Comparison of ENCODE assay signal across 7 cellular contexts in the genomic region with DNA sequence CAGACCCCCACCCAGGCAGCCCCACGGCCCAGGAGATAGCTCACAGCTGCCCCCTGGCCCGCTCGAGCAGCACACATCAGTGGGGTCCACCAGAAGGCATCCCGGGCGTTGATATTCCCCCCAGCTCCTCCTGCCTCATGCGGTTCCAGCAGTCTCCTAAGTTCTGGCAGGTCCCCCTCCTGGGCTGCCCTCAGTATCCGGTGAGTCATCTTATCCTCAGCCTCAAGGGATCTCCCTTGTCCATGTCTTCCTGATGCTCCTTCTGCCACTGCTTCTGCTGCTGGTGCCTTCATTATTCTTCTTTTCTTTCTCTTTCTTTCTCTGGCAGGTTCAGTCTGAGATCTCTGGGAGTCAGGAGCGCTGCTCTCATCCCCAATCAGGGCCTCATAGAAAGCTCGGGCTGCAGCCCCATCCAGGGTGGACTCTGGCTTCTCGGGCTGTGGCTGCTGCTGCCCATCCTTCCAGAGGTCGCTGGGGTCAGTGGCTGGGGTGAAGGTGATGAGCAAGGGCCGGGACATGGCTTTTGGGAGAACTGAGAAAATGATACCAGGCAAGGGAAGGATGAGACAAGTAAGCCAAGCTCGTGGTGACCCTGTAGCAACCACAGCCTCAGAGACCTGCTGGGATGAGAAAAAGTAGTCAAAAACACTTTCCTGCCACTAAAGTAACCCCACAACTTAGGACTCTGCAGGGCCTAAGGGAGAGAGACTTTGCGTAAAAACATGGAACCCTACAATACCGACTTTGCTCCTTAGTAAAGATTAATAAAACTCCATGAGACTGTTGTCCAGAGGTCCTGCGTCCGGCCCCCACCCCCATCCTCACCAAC. TPM values are rescaled to one million over a fixed set of nuclear protein-coding genes. Genes with fewer than 3 reads are reported as not detected.
DNase-seq lines count a peak whose midpoint lies in the region; ATAC-seq, FAIRE-seq and TF ChIP-seq lines count a peak whose summit lies in the region.

No MANE protein-coding gene starts in this region.

- DNase-seq in GM12864 (ENCODE audit: low read depth) (no peak), NCI-H82 treated with DMSO at 0.1 percent for 48 hours (lab: John Stamatoyannopoulos, UW; ENCODE audit: unreplicated experiment) (peak; percentile 5), bronchial epithelial cell (ENCODE audit: low read depth) (peak; percentile 74), lung (ENCODE audit: low spot score) (no peak), type B pancreatic cell (ENCODE audit: extremely low spot score, unreplicated experiment) (no peak), NCI-H2107 (lab: John Stamatoyannopoulos, UW) (no peak)

- 21 to 31% methylated on average over 17 of the region's 17 CpGs for WGBS in lung, 2 donors

- ATAC-seq in lung (ENCODE audit: insufficient read depth, low FRiP score) (no peak), HG03571 (IDR thresholded peaks at IDR 0.05; ENCODE audit: unreplicated experiment) (no peak)

- TF ChIP-seq CTCF in GM12864 (IDR thresholded peaks at IDR 0.05; ENCODE audit: low read depth, low read length, missing control alignments), result no peak
- TF ChIP-seq CTCF in bronchial epithelial cell (IDR thresholded peaks at IDR 0.05; ENCODE audit: insufficient read depth, low read length, severe bottlenecking), result no peak
- TF ChIP-seq CTCF in lung (IDR thresholded peaks at IDR 0.05; ENCODE audit: control extremely low read depth, extremely low read depth), result no peak
- no peak for TF ChIP-seq CTCF in type B pancreatic cell (conservative IDR thresholded peaks at IDR 0.05)

- H3K4me1 Mint-ChIP-seq in type B pancreatic cell (ENCODE audit: unreplicated experiment), result peaks cover 55% of the 10 kb centered on the region

- no peaks in the 10 kb centered on the region for H3K27me3 ChIP-seq in bronchial epithelial cell (ENCODE audit: control insufficient read depth, insufficient read depth, low read length)
- no peaks in the 10 kb centered on the region for H3K27me3 ChIP-seq in lung (ENCODE audit: control insufficient read depth, insufficient read depth)

- H3K4me3 Mint-ChIP-seq in type B pancreatic cell, result peak overlapping the region; percentile 99

- no peaks in the 10 kb centered on the region for H3K9me3 Mint-ChIP-seq in type B pancreatic cell

- peaks cover 11 to 17% of the 10 kb centered on the region in 2 donors for H3K4me1 ChIP-seq in lung (ENCODE audit: control insufficient read depth in 2 of 2, insufficient read depth in 2 of 2, low read length in 2 of 2)

- peaks cover 18% of the 10 kb centered on the region for H3K36me3 Mint-ChIP-seq in type B pancreatic cell

- H3K9me3 ChIP-seq in lung (ENCODE audit: control insufficient read depth in 2 of 2, insufficient read depth in 1 of 2, low read length in 1 of 2), result no peaks in the 10 kb centered on the region

- peak overlapping the region; percentile 89 to 96 for H3K27ac ChIP-seq in lung (ENCODE audit: low read depth in 1 of 2, low read length in 1 of 2)

- peak overlapping the region; percentile 99 for H3K27ac Mint-ChIP-seq in type B pancreatic cell

- H3K36me3 ChIP-seq in bronchial epithelial cell (ENCODE audit: control insufficient read depth, insufficient read depth, low read length), result peaks cover 13% of the 10 kb centered on the region
- H3K36me3 ChIP-seq in lung (ENCODE audit: control insufficient read depth in 2 of 2, insufficient read depth in 2 of 2, low read length in 2 of 2), result peaks cover 7 to 25% of the 10 kb centered on the region in 2 donors

- no peak for FAIRE-seq in bronchial epithelial cell (lab: Jason Lieb, UNC)

- H3K27me3 Mint-ChIP-seq in type B pancreatic cell, result no peaks in the 10 kb centered on the region

- H3K4me3 ChIP-seq in GM12864 (ENCODE audit: low read depth, low read length) (peak overlapping the region; percentile 90), bronchial epithelial cell (ENCODE audit: low read depth, low read length) (peak overlapping the region; percentile 85), lung (peak overlapping the region; percentile 50)

RNA-seq across cellular contexts. Expression of a gene that starts 0.6 kb away (rescaled TPM):
- total RNA-seq in bronchial epithelial cell, result 10.0 and 10.2 TPM in 2 replicates
- 10 to 100 TPM; 13.3 to 16.6 TPM for total RNA-seq in lung
- polyA plus RNA-seq in lung, result 10 to 100 TPM; 12.7 to 15.7 TPM
- 17.6 and 20.2 TPM in 2 replicates for total RNA-seq in type B pancreatic cell (ENCODE audit: low replicate concordance)

RNA-seq across cellular contexts. Expression of a gene that starts 1.7 kb away (rescaled TPM):
- total RNA-seq in bronchial epithelial cell, result 61.1 and 72.7 TPM in 2 replicates
- total RNA-seq in lung, result 100 to 1,000 TPM; 114 to 123 TPM
- polyA plus RNA-seq in lung, result 100 to 1,000 TPM; 150 to 154 TPM
- total RNA-seq in type B pancreatic cell (ENCODE audit: low replicate concordance), result 142 and 175 TPM in 2 replicates

RNA-seq across cellular contexts. Expression of a gene that starts 3.6 kb away (rescaled TPM):
- total RNA-seq in bronchial epithelial cell (28.4 and 30.5 TPM in 2 replicates), lung (10 to 100 TPM; 18.9 to 26.8 TPM), type B pancreatic cell (ENCODE audit: low replicate concordance) (22.3 and 28.1 TPM in 2 replicates)
- polyA plus RNA-seq in lung, result 10 to 100 TPM; 23.5 to 24.5 TPM

RNA-seq across cellular contexts. Expression of a gene that starts 5.6 kb away (rescaled TPM):
- 1.1 and 2.3 TPM in 2 replicates for total RNA-seq in bronchial epithelial cell
- total RNA-seq in lung, result 10 to 100 TPM in 1 of 2 donors, 1 to 10 TPM in 1; 5.7 to 13.7 TPM
- polyA plus RNA-seq in lung, result 1 to 10 TPM; 7.6 to 8.8 TPM
- total RNA-seq in type B pancreatic cell (ENCODE audit: low replicate concordance), result 13.9 and 22.0 TPM in 2 replicates

RNA-seq across cellular contexts. Expression of a gene that starts 8.5 kb away (rescaled TPM):
- total RNA-seq in bronchial epithelial cell, result 0.26 and 0.53 TPM in 2 replicates
- total RNA-seq in lung, result 1 to 10 TPM; 1.3 to 2.5 TPM
- 1 to 10 TPM; 2.2 to 8.8 TPM for polyA plus RNA-seq in lung
- total RNA-seq in type B pancreatic cell (ENCODE audit: low replicate concordance), result 11.2 and 20.9 TPM in 2 replicates

Comparison
In these comparisons a context has a peak if more than half of its experiments do, and no peak if none do; other contexts are left out.
1. DNase-seq: peak in NCI-H82 treated with DMSO at 0.1 percent for 48 hours (single experiment) and bronchial epithelial cell (single experiment); none in GM12864 (single experiment), lung (single experiment), type B pancreatic cell (single experiment) and NCI-H2107 (single experiment).
2. Peak in every context shown above with its lines, with median percentiles within 50 percentile points of each other: H3K4me3 ChIP-seq.